Comparison of ENCODE assay signal across 8 cellular contexts in the genomic region with DNA sequence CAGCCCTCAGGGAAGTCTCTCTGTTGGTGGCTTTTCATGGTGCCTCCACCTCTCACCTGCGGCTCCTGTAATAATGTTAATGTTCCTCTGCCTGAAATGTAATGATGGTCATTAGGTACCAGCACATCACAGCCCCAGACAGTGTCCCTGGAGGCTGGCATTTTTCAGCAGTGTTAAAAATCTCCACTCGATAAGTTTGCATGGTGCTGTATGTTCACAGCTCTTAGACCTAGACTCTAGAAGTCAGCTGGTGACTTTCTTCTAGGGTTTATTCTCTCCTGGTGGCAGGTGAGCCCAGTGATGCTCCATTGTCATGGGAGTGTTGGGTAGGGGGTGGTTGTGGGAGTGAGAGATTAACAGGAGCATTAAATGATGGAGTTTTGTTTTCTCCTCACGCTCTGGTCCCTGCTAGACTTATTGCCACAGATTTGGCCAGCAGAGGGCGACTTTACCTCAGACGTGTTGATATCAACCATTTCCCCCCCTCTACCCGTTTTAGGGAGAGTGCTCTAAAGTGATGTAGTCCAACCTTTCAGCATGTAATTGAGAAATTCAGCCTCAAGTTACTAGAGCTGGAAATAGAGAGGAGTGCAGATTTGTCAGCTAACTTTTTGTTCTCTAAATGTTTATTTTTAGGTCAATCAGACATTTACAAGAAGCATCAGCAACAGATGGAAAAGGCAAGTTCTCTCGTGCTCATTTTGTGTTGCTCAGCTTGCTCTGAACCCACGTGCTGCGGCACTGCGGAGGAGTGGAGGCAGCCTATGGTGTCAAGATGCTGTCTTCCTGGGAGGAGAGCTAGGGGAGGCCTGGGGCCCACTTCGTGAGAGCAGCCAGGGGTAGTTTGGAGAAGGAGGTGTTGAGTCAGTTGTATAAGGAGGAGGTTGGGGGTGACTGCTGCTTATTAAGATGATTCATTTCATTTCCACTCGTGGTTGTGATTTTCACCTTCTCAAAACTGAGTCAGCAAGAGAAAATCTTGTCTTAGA. TPM values are rescaled to one million over a fixed set of nuclear protein-coding genes. Genes with fewer than 3 reads are reported as not detected.
DNase-seq lines count a peak whose midpoint lies in the region; ATAC-seq and TF ChIP-seq lines count a peak whose summit lies in the region.

No MANE protein-coding gene starts in this region.

- H3K4me1 Mint-ChIP-seq in GM23338: peaks cover 5% of the 10 kb centered on the region; the same call in 2 of the 3 replicates
- peaks cover 33% of the 10 kb centered on the region for H3K4me1 Mint-ChIP-seq in activated CD4-positive, alpha-beta T cell treated with anti-CD3 and anti-CD28 coated beads, Interleukin-2, amount 10 ng/mL, durations not matched to agents 7 days and 5 days

- no peaks in the 10 kb centered on the region for H3K9me3 ChIP-seq in colonic mucosa
- no peaks in the 10 kb centered on the region for H3K9me3 ChIP-seq in liver (ENCODE audit: control insufficient read depth in 4 of 4, low read length in 3 of 4)

- no peak overlapping the region for H3K4me2 ChIP-seq in GM23338

- peaks cover 12% of the 10 kb centered on the region; the same call in 1 of the 2 replicates for H3F3A ChIP-seq in GM23338 (replicated peaks; ENCODE audit: low read depth)

- H3K9me3 Mint-ChIP-seq in GM23338: no peaks in the 10 kb centered on the region
- H3K9me3 Mint-ChIP-seq in activated CD4-positive, alpha-beta T cell treated with anti-CD3 and anti-CD28 coated beads, Interleukin-2, amount 10 ng/mL, durations not matched to agents 7 days and 5 days: no peaks in the 10 kb centered on the region

- H3K27me3 ChIP-seq in GM23338 (ENCODE audit: insufficient read depth) (no peaks in the 10 kb centered on the region), colonic mucosa (no peaks in the 10 kb centered on the region), liver (ENCODE audit: control insufficient read depth in 4 of 4, insufficient read depth in 4 of 4, low read length in 3 of 4) (no peaks in the 10 kb centered on the region)

- no peaks in the 10 kb centered on the region for H3K9me2 ChIP-seq in GM23338 (ENCODE audit: insufficient read depth)

- DNase-seq in AG09319 (ENCODE audit: extremely low read depth, low read depth) (peak; percentile 67), GM23338 (ENCODE audit: low spot score) (peak; percentile 93), NCI-H446 treated with DMSO at 0.1 percent for 48 hours (lab: John Stamatoyannopoulos, UW) (peak; percentile 10), colonic mucosa (peak; percentile 87)
- DNase-seq in activated CD4-positive, alpha-beta T cell treated with anti-CD3 and anti-CD28 coated beads, Interleukin-2, amount 10 ng/mL, durations not matched to agents 7 days and 5 days: peak; percentile 89
- peak; percentile 82 to 87 for DNase-seq in stimulated activated CD4-positive, alpha-beta T cell treated with anti-CD3 and anti-CD28 coated beads, Interleukin-4, amount 100 ng/mL, for 48 hours (ENCODE audit: low read depth in 2 of 2)

- peaks cover 20% of the 10 kb centered on the region for H3K36me3 Mint-ChIP-seq in GM23338 (ENCODE audit: low read depth)
- peaks cover 36% of the 10 kb centered on the region for H3K36me3 Mint-ChIP-seq in activated CD4-positive, alpha-beta T cell treated with anti-CD3 and anti-CD28 coated beads, Interleukin-2, amount 10 ng/mL, durations not matched to agents 7 days and 5 days (ENCODE audit: low read depth)

- H4K20me1 ChIP-seq in GM23338 (replicated peaks; ENCODE audit: insufficient read depth): no peaks in the 10 kb centered on the region; the same call in 1 of the 2 replicates

- TF ChIP-seq RAD21 in liver (IDR thresholded peaks at IDR 0.05): peak; percentile 92 to 93

- TF ChIP-seq CTCF in AG09319 (IDR thresholded peaks at IDR 0.05; ENCODE audit: low read depth, low read length) (peak; percentile 78), GM23338 (conservative IDR thresholded peaks at IDR 0.05; ENCODE audit: low read depth in 2 of 2) (peak; percentile 87 to 88), colonic mucosa (IDR thresholded peaks at IDR 0.05) (peak; percentile 79), liver (IDR thresholded peaks at IDR 0.05; ENCODE audit: low read depth, low read length, missing input control) (peak; percentile 77)

- H3K79me2 ChIP-seq in GM23338 (replicated peaks; ENCODE audit: insufficient read depth): no peaks in the 10 kb centered on the region

- no peak overlapping the region for H3K27ac Mint-ChIP-seq in GM23338
- H3K27ac Mint-ChIP-seq in activated CD4-positive, alpha-beta T cell treated with anti-CD3 and anti-CD28 coated beads, Interleukin-2, amount 10 ng/mL, durations not matched to agents 7 days and 5 days: peak overlapping the region; percentile 21

- peak; percentile 91 for ATAC-seq in GM23338
- ATAC-seq in HG03175 (IDR thresholded peaks at IDR 0.05; ENCODE audit: unreplicated experiment): no peak

- WGBS in liver: 51% methylated on average over 12 of the region's 12 CpGs

- POLR2A ChIA-PET in activated CD4-positive, alpha-beta T cell treated with anti-CD3 and anti-CD28 coated beads, Interleukin-2, amount 10 ng/mL, durations not matched to agents 7 days and 5 days (lab: Charles Lee): interaction anchor here (0.7 kb wide), 1 partner anchor 67 kb away, joined by 4 read pairs; no protein-coding TSS in a partner anchor

- H3K4me3 ChIP-seq in GM23338 (no peak overlapping the region), colonic mucosa (no peak overlapping the region), liver (ENCODE audit: low read depth in 1 of 3, low read length in 3 of 3) (no peak overlapping the region)

- H3K9ac ChIP-seq in colonic mucosa (ENCODE audit: low read depth in 2 of 2, low read length in 2 of 2) (no peak overlapping the region), liver (ENCODE audit: low read depth in 1 of 2, low read length in 2 of 2) (no peak overlapping the region)

- H3K27ac ChIP-seq in GM23338 (ENCODE audit: low read depth) (no peak overlapping the region), colonic mucosa (no peak overlapping the region), liver (ENCODE audit: low read depth in 1 of 2, low read length in 2 of 2) (no peak overlapping the region)

- intact Hi-C loops in colonic mucosa (cut with DNase I): loop anchor here (10.0 kb wide), 1 partner anchor 238 kb away; no protein-coding TSS in a partner anchor

- H3K4me1 ChIP-seq in GM23338 (ENCODE audit: insufficient read depth) (no peaks in the 10 kb centered on the region), colonic mucosa (no peaks in the 10 kb centered on the region), liver (ENCODE audit: control insufficient read depth in 4 of 4, insufficient read depth in 4 of 4, low read length in 3 of 4) (no peaks in the 10 kb centered on the region)

- CTCF ChIA-PET in activated CD4-positive, alpha-beta T cell treated with anti-CD3 and anti-CD28 coated beads, Interleukin-2, amount 10 ng/mL, durations not matched to agents 7 days and 5 days (lab: Charles Lee): interaction anchor here (0.6 to 2.1 kb wide), 9 partner anchors 14 to 222 kb away, joined by 3 to 7 read pairs (median 3); no protein-coding TSS in a partner anchor

- H3K27me3 Mint-ChIP-seq in GM23338 (ENCODE audit: insufficient read depth, low read depth, poor library complexity): no peaks in the 10 kb centered on the region
- H3K27me3 Mint-ChIP-seq in activated CD4-positive, alpha-beta T cell treated with anti-CD3 and anti-CD28 coated beads, Interleukin-2, amount 10 ng/mL, durations not matched to agents 7 days and 5 days: no peaks in the 10 kb centered on the region

- no peak overlapping the region for H3K4me3 Mint-ChIP-seq in GM23338
- no peak overlapping the region for H3K4me3 Mint-ChIP-seq in activated CD4-positive, alpha-beta T cell treated with anti-CD3 and anti-CD28 coated beads, Interleukin-2, amount 10 ng/mL, durations not matched to agents 7 days and 5 days

- no peak overlapping the region for H2AFZ ChIP-seq in GM23338

- H3K36me3 ChIP-seq in GM23338 (ENCODE audit: insufficient read depth) (peaks cover 7% of the 10 kb centered on the region; the same call in 1 of the 2 replicates), colonic mucosa (peaks cover 9% of the 10 kb centered on the region), liver (ENCODE audit: control insufficient read depth in 4 of 4, insufficient read depth in 3 of 4, low read depth in 1 of 4, low read length in 3 of 4) (peaks cover 10 to 47% (median 30%) of the 10 kb centered on the region in 4 donors)

TF ChIP-seq in GM23338, 12 proteins besides CTCF, POLR2A, EP300 and RAD21:
- TF ChIP-seq EZH2 (IDR thresholded peaks at IDR 0.05; ENCODE audit: low read depth, unreplicated experiment) (no peak), EZH2phosphoT487 (IDR thresholded peaks at IDR 0.05; ENCODE audit: unreplicated experiment) (no peak)

TF ChIP-seq in liver, 16 proteins besides CTCF, POLR2A, EP300 and RAD21 (continues in another document):
- TF ChIP-seq EGR1 (IDR thresholded peaks at IDR 0.05; ENCODE audit: low read depth in 2 of 2) (no peak), SP1 (IDR thresholded peaks at IDR 0.05) (no peak), FOXA1 (IDR thresholded peaks at IDR 0.05) (no peak), RXRA (IDR thresholded peaks at IDR 0.05) (no peak), HNF4G (IDR thresholded peaks at IDR 0.05) (no peak), GABPA (IDR thresholded peaks at IDR 0.05 in 1 of 2, conservative IDR thresholded peaks at IDR 0.05 in 1 of 2) (no peak)
- TF ChIP-seq, protein P1, sequence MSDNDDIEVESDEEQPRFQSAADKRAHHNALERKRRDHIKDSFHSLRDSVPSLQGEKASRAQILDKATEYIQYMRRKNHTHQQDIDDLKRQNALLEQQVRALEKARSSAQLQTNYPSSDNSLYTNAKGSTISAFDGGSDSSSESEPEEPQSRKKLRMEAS (IDR thresholded peaks at IDR 0.05): no peak
- TF ChIP-seq, protein P2, sequence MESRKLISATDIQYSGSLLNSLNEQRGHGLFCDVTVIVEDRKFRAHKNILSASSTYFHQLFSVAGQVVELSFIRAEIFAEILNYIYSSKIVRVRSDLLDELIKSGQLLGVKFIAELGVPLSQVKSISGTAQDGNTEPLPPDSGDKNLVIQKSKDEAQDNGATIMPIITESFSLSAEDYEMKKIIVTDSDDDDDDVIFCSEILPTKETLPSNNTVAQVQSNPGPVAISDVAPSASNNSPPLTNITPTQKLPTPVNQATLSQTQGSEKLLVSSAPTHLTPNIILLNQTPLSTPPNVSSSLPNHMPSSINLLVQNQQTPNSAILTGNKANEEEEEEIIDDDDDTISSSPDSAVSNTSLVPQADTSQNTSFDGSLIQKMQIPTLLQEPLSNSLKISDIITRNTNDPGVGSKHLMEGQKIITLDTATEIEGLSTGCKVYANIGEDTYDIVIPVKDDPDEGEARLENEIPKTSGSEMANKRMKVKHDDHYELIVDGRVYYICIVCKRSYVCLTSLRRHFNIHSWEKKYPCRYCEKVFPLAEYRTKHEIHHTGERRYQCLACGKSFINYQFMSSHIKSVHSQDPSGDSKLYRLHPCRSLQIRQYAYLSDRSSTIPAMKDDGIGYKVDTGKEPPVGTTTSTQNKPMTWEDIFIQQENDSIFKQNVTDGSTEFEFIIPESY (IDR thresholded peaks at IDR 0.05): no peak

RNA-seq across cellular contexts. Expression of a gene that starts 53.4 kb away (rescaled TPM):
- 18.4 and 30.7 TPM in 2 replicates for total RNA-seq in GM23338 (2014; rRNA removed; shearing (Covaris generic))
- polyA plus RNA-seq in GM23338 (2016; fragmentation: Nextera tagmentation; extraction: Ambion mirVana) (6.2 and 7.3 TPM in 2 replicates), liver (10 to 100 TPM in 1 of 2 donors, 1 to 10 TPM in 1; 3.8 to 11.6 TPM)
- 10 to 100 TPM; 21.7 to 22.1 TPM for total RNA-seq in activated CD4-positive, alpha-beta T cell treated with anti-CD3 and anti-CD28 coated beads, Interleukin-2, amount 10 ng/mL, durations not matched to agents 7 days and 5 days
- total RNA-seq in colonic mucosa (10 to 100 TPM; 42.2 to 51.2 TPM), liver (10 to 100 TPM; 11.1 to 17.2 TPM)

Comparison
In these comparisons a context has a peak if more than half of its experiments do, and no peak if none do; other contexts are left out.
1. DNase-seq: peak in every context shown above with its lines; median percentile 93 in GM23338; 89 in activated CD4-positive, alpha-beta T cell treated with anti-CD3 and anti-CD28 coated beads, Interleukin-2, amount 10 ng/mL, durations not matched to agents 7 days and 5 days; 87 in colonic mucosa; 84 in stimulated activated CD4-positive, alpha-beta T cell treated with anti-CD3 and anti-CD28 coated beads, Interleukin-4, amount 100 ng/mL, for 48 hours; 67 in AG09319; 10 in NCI-H446 treated with DMSO at 0.1 percent for 48 hours.